2 cellular contexts compared by ENCODE assay signal in genomic region chr4:186806679-186807078, GRCh38.
TF ChIP-seq lines count a peak whose summit lies in the region.

No MANE protein-coding gene starts in this region.

TF ChIP-seq in HEK293T, 16 proteins besides CTCF, POLR2A, EP300 and RAD21:
- no peak for TF ChIP-seq SP1 (IDR thresholded peaks at IDR 0.05)
- TF ChIP-seq, protein P1, sequence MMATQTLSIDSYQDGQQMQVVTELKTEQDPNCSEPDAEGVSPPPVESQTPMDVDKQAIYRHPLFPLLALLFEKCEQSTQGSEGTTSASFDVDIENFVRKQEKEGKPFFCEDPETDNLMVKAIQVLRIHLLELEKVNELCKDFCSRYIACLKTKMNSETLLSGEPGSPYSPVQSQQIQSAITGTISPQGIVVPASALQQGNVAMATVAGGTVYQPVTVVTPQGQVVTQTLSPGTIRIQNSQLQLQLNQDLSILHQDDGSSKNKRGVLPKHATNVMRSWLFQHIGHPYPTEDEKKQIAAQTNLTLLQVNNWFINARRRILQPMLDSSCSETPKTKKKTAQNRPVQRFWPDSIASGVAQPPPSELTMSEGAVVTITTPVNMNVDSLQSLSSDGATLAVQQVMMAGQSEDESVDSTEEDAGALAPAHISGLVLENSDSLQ (IDR thresholded peaks at IDR 0.05) = peak; percentile 55

TF ChIP-seq in K562, 482 proteins besides CTCF, POLR2A, EP300 and RAD21:
- TF ChIP-seq, protein P2, sequence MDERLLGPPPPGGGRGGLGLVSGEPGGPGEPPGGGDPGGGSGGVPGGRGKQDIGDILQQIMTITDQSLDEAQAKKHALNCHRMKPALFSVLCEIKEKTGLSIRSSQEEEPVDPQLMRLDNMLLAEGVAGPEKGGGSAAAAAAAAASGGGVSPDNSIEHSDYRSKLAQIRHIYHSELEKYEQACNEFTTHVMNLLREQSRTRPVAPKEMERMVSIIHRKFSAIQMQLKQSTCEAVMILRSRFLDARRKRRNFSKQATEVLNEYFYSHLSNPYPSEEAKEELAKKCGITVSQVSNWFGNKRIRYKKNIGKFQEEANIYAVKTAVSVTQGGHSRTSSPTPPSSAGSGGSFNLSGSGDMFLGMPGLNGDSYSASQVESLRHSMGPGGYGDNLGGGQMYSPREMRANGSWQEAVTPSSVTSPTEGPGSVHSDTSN (CRISPR knock-in tag; IDR thresholded peaks at IDR 0.05; ENCODE audit: low read depth) = no peak
- TF ChIP-seq, protein P2 (tag; conservative IDR thresholded peaks at IDR 0.05; ENCODE audit: low read depth) = 0 out of 2 replicates have a peak, but pooled peaks have one; percentile 33
- peak; percentile 58 for TF ChIP-seq MEIS2 (IDR thresholded peaks at IDR 0.05; ENCODE audit: partially characterized antibody)
- TF ChIP-seq, protein P1 (IDR thresholded peaks at IDR 0.05) = peak; percentile 73
- no peak for TF ChIP-seq MCM5 (IDR thresholded peaks at IDR 0.05; ENCODE audit: low read depth)
